In genomic region chr6:37500294-37500608, GRCh38 we compare ENCODE assay signal across 1 cellular context.
TF ChIP-seq lines count a peak whose summit lies in the region.

No MANE protein-coding gene starts in this region.

TF ChIP-seq in GM12878, 131 proteins besides CTCF, POLR2A, EP300 and RAD21 (continued from another document):
- TF ChIP-seq ZBTB40 (IDR thresholded peaks at IDR 0.05; ENCODE audit: borderline replicate concordance) (peak; percentile 73), TBL1XR1 (IDR thresholded peaks at IDR 0.05; ENCODE audit: low read depth, low read length) (no peak), ZNF687 (IDR thresholded peaks at IDR 0.05) (no peak), SPI1 (IDR thresholded peaks at IDR 0.05; ENCODE audit: borderline replicate concordance, insufficient read depth, low read depth, low read length) (peak; percentile 19; the same call in 1 of the 2 replicates), SMAD1 (IDR thresholded peaks at IDR 0.05; ENCODE audit: low read depth, partially characterized antibody) (no peak), YBX1 (IDR thresholded peaks at IDR 0.05) (no peak)
